Comparison of ENCODE assay signal across 9 cellular contexts in genomic region chr4:39062094-39062493, GRCh38. TPM values are rescaled to one million over a fixed set of nuclear protein-coding genes. Genes with fewer than 3 reads are reported as not detected.
DNase-seq lines count a peak whose midpoint lies in the region; ATAC-seq, FAIRE-seq and TF ChIP-seq lines count a peak whose summit lies in the region.
"Had no signal": no experiment of that assay in that cellular context is flagged by ENCODE, and none has a peak within 500 bp of the region (broad histone marks: within the 10 kb centered on the region; RNA-seq: fewer than 3 reads in every experiment).

Gene KLHL5 (plus strand): TSS chr4:39062232. CDS start chr4:39062653, 421 bp downstream.

- 17 to 18% methylated on average over 4 of the region's 4 CpGs for WGBS in tibial nerve, 2 donors

- no peaks in the 10 kb centered on the region for H3K9me3 ChIP-seq in tibial nerve

- H3K4me3 ChIP-seq in bronchial epithelial cell (ENCODE audit: low read depth, low read length) = no peak within 1 kb of the TSS
- H3K4me3 ChIP-seq in tibial nerve = no peak within 1 kb of the TSS

- intact Hi-C loops in T-helper 1 cell treated with Interleukin-12 subunit alpha and Interleukin-12 subunit beta and Interleukin-4 antibody, amounts not matched to agents 30 ng/mL and 1 ng/mL, for 36 hours (cut with micrococcal nuclease) = loop anchor here (5.0 kb wide), 1 partner anchor 45 kb away; no protein-coding TSS in a partner anchor

- no peak for TF ChIP-seq CTCF in bronchial epithelial cell (IDR thresholded peaks at IDR 0.05; ENCODE audit: insufficient read depth, low read length, severe bottlenecking)
- TF ChIP-seq CTCF in tibial nerve (IDR thresholded peaks at IDR 0.05) = no peak

- no peak for TF ChIP-seq EP300 in tibial nerve (IDR thresholded peaks at IDR 0.05)

- peaks cover 0 to 32% (median 8%) of the 10 kb centered on the region in 4 donors for H3K4me1 ChIP-seq in tibial nerve

- peak; percentile 77 for FAIRE-seq in bronchial epithelial cell (lab: Jason Lieb, UNC)

- DNase-seq in T-helper 1 cell (no peak), bronchial epithelial cell (ENCODE audit: low read depth) (no peak), left kidney (ENCODE audit: low read depth, low spot score) (peak; percentile 63), tibial nerve (ENCODE audit: low spot score in 2 of 2) (no peak), DMS 273 treated with DMSO at 0.1 percent for 48 hours (lab: John Stamatoyannopoulos, UW) (no peak)

- H3K36me3 ChIP-seq in bronchial epithelial cell (ENCODE audit: control insufficient read depth, insufficient read depth, low read length) = no peaks in the 10 kb centered on the region
- H3K36me3 ChIP-seq in tibial nerve = no peaks in the 10 kb centered on the region

- ATAC-seq in HG02938 (IDR thresholded peaks at IDR 0.05; ENCODE audit: unreplicated experiment) (no peak), GM19452 (IDR thresholded peaks at IDR 0.05; ENCODE audit: unreplicated experiment) (no peak)

- no peak for TF ChIP-seq POLR2A in tibial nerve (IDR thresholded peaks at IDR 0.05)

- H3K27ac ChIP-seq in tibial nerve = peak within 1 kb of the TSS in 2 of 4 donors; percentile 10 to 23
- H3K27ac ChIP-seq: 22Rv1 had no signal

- H3K27me3 ChIP-seq in bronchial epithelial cell (ENCODE audit: control insufficient read depth, insufficient read depth, low read length) = no peaks in the 10 kb centered on the region
- H3K27me3 ChIP-seq in tibial nerve = no peaks in the 10 kb centered on the region

RNA-seq across cellular contexts. Expression of gene KLHL5, which starts in this region (rescaled TPM):
- 64.0 and 66.0 TPM in 2 replicates for total RNA-seq in T-helper 1 cell treated with Interleukin-12 subunit alpha and Interleukin-12 subunit beta and Interleukin-4 antibody, amounts not matched to agents 30 ng/mL and 1 ng/mL, for 36 hours
- total RNA-seq in bronchial epithelial cell (84.6 and 121 TPM in 2 replicates), tibial nerve (10 to 100 TPM; 18.8 to 34.5 (median 27.5) TPM)
